ENCODE assay signal across 1 cellular context in genomic region chr2:190462611-190463010, GRCh38.
TF ChIP-seq lines count a peak whose summit lies in the region.

No MANE protein-coding gene starts in this region.

TF ChIP-seq in K562, 482 proteins besides CTCF, POLR2A, EP300 and RAD21 (continues in another document):
- TF ChIP-seq RUNX1 (IDR thresholded peaks at IDR 0.05; ENCODE audit: low read depth) (no peak), MTA2 (IDR thresholded peaks at IDR 0.05; ENCODE audit: low read depth) (peak; percentile 76), POLR2AphosphoS5 (IDR thresholded peaks at IDR 0.05; ENCODE audit: control insufficient read depth, insufficient read depth, low read depth, low read length) (peak; percentile 64; the same call in 1 of the 2 replicates), CBFA2T3 (IDR thresholded peaks at IDR 0.05) (peak; percentile 89), NRF1 (conservative IDR thresholded peaks at IDR 0.05 in 1 of 2, IDR thresholded peaks at IDR 0.05 in 1 of 2) (peak; percentile 13 to 33; a peak in 1 of 4 replicates), GATA2 (CRISPR knock-in tag; IDR thresholded peaks at IDR 0.05) (peak; percentile 56; the same call in 1 of the 2 replicates), NFIC (IDR thresholded peaks at IDR 0.05) (peak; percentile 50; the same call in 1 of the 2 replicates), SOX6 (IDR thresholded peaks at IDR 0.05) (peak; percentile 81), HES1 (IDR thresholded peaks at IDR 0.05; ENCODE audit: low read depth) (no peak), KDM4B (IDR thresholded peaks at IDR 0.05; ENCODE audit: borderline replicate concordance in 2 of 2, low read depth in 1 of 2) (no peak), MEIS2 (IDR thresholded peaks at IDR 0.05; ENCODE audit: partially characterized antibody) (peak; percentile 43), CBFA2T2 (conservative IDR thresholded peaks at IDR 0.05) (peak; percentile 82), SMARCE1 (IDR thresholded peaks at IDR 0.05) (peak; percentile 80), ATF4 (CRISPR knock-in tag; IDR thresholded peaks at IDR 0.05) (0 out of 2 replicates have a peak, but pooled peaks have one; percentile 17), AFF1 (IDR thresholded peaks at IDR 0.05; ENCODE audit: low read depth in 1 of 2, partially characterized antibody in 2 of 2) (peak in 1 of 2 experiments; percentile 23), KDM1A (IDR thresholded peaks at IDR 0.05) (0 out of 4 replicates have a peak, but pooled peaks of 1 of the 2 experiments have one; percentile 15), PML (IDR thresholded peaks at IDR 0.05; ENCODE audit: low read length) (peak; percentile 61; the same call in 1 of the 2 replicates), TFE3 (CRISPR knock-in tag; IDR thresholded peaks at IDR 0.05) (no peak), ZMIZ1 (IDR thresholded peaks at IDR 0.05; ENCODE audit: low read depth in 2 of 2, low read length in 2 of 2) (peak in 1 of 2 experiments; percentile 63; a peak in 1 of 4 replicates), MTA1 (IDR thresholded peaks at IDR 0.05; ENCODE audit: borderline replicate concordance) (peak; percentile 35; the same call in 1 of the 2 replicates), HDAC1 (IDR thresholded peaks at IDR 0.05) (peak in 1 of 2 experiments; percentile 74; a peak in 2 of 4 replicates), DMBX1 (CRISPR knock-in tag; IDR thresholded peaks at IDR 0.05; ENCODE audit: borderline replicate concordance) (peak; percentile 23; the same call in 1 of the 2 replicates), TAL1 (IDR thresholded peaks at IDR 0.05) (peak; percentile 84), BRD4 (IDR thresholded peaks at IDR 0.05) (no peak), ZBTB9 (CRISPR knock-in tag; IDR thresholded peaks at IDR 0.05) (peak; percentile 74; the same call in 1 of the 2 replicates), ZNF282 (CRISPR knock-in tag; IDR thresholded peaks at IDR 0.05) (no peak), ZNF146 (CRISPR knock-in tag; IDR thresholded peaks at IDR 0.05; ENCODE audit: unreplicated experiment) (no peak), CTBP1 (IDR thresholded peaks at IDR 0.05; ENCODE audit: borderline replicate concordance) (peak; percentile 94), TBL1XR1 (IDR thresholded peaks at IDR 0.05; ENCODE audit: low read length in 2 of 2) (peak; percentile 40 to 48; a peak in 2 of 4 replicates), JUND (IDR thresholded peaks at IDR 0.05; ENCODE audit: borderline replicate concordance, low read depth, low read length) (peak; percentile 44; the same call in 1 of the 2 replicates), JUND (tag; IDR thresholded peaks at IDR 0.05; ENCODE audit: borderline replicate concordance, low read depth, low read length) (peak; percentile 38; the same call in 1 of the 3 replicates), RCOR1 (IDR thresholded peaks at IDR 0.05; ENCODE audit: borderline replicate concordance in 1 of 2, low read depth in 2 of 2, low read length in 2 of 2) (peak in 1 of 2 experiments; percentile 93; a peak in 3 of 4 replicates), NCOA1 (IDR thresholded peaks at IDR 0.05; ENCODE audit: low read depth) (peak; percentile 43; the same call in 1 of the 2 replicates), RBM39 (optimal IDR thresholded peaks at IDR 0.05; ENCODE audit: low read depth, low read length) (no peak), KAT8 (IDR thresholded peaks at IDR 0.05; ENCODE audit: low read depth) (no peak), ZBTB8A (IDR thresholded peaks at IDR 0.05; ENCODE audit: partially characterized antibody) (no peak), ARID1B (IDR thresholded peaks at IDR 0.05) (peak; percentile 94), TEAD4 (IDR thresholded peaks at IDR 0.05; ENCODE audit: low read length) (peak; percentile 90), TEAD4 (CRISPR knock-in tag; IDR thresholded peaks at IDR 0.05; ENCODE audit: borderline replicate concordance) (no peak), ZEB2 (IDR thresholded peaks at IDR 0.05) (0 out of 2 replicates have a peak, but pooled peaks have one; percentile 34), MXD1 (CRISPR knock-in tag; IDR thresholded peaks at IDR 0.05; ENCODE audit: borderline replicate concordance, poor library complexity, severe bottlenecking) (no peak), TCF3 (CRISPR knock-in tag; IDR thresholded peaks at IDR 0.05) (peak; percentile 89), ZNF785 (CRISPR knock-in tag; IDR thresholded peaks at IDR 0.05) (no peak), ZNF644 (tag; IDR thresholded peaks at IDR 0.05; ENCODE audit: low read depth) (peak; percentile 64; the same call in 1 of the 2 replicates), SMARCC2 (IDR thresholded peaks at IDR 0.05; ENCODE audit: low read depth) (peak; percentile 56; the same call in 1 of the 2 replicates), DPF2 (IDR thresholded peaks at IDR 0.05) (peak; percentile 89), RBM15 (IDR thresholded peaks at IDR 0.05; ENCODE audit: insufficient read depth, low read length) (no peak), HDAC2 (IDR thresholded peaks at IDR 0.05) (peak; percentile 60), SMARCA4 (IDR thresholded peaks at IDR 0.05) (peak; percentile 83), CXXC5 (CRISPR knock-in tag; IDR thresholded peaks at IDR 0.05) (peak; percentile 18; the same call in 1 of the 2 replicates), TCF15 (CRISPR knock-in tag; IDR thresholded peaks at IDR 0.05) (no peak), SRSF3 (IDR thresholded peaks at IDR 0.05; ENCODE audit: insufficient read depth, low read length) (no peak), STAT5A (IDR thresholded peaks at IDR 0.05; ENCODE audit: borderline replicate concordance, low read length) (peak; percentile 60; the same call in 1 of the 2 replicates), TRIM24 (IDR thresholded peaks at IDR 0.05) (peak in 1 of 2 experiments; percentile 38; a peak in 1 of 4 replicates), KLF16 (IDR thresholded peaks at IDR 0.05) (peak; percentile 72; the same call in 1 of the 2 replicates), NR0B1 (IDR thresholded peaks at IDR 0.05; ENCODE audit: partially characterized antibody) (no peak), SMAD4 (CRISPR knock-in tag; conservative IDR thresholded peaks at IDR 0.05) (0 out of 2 replicates have a peak, but pooled peaks have one; percentile 22), ATF7 (IDR thresholded peaks at IDR 0.05) (peak; percentile 21; the same call in 1 of the 2 replicates), NCOR1 (IDR thresholded peaks at IDR 0.05) (peak; percentile 70), CREM (IDR thresholded peaks at IDR 0.05; ENCODE audit: low read depth) (0 out of 2 replicates have a peak, but pooled peaks have one; percentile 22), CCNT2 (IDR thresholded peaks at IDR 0.05; ENCODE audit: borderline replicate concordance, extremely low read depth, insufficient read length, low read depth, low read length) (peak; percentile 79)
